In genomic region chr1:213135572-213135971, GRCh38 we compare ENCODE assay signal across 15 cellular contexts.
A peak's percentile ranks its signal among the peaks of the same experiment; 100 is the strongest.
DNase-seq lines count a peak whose midpoint lies in the region; ATAC-seq and TF ChIP-seq lines count a peak whose summit lies in the region.
"Had no signal": no experiment of that assay in that cellular context is flagged by ENCODE, and none has a peak within 500 bp of the region (broad histone marks: within the 10 kb centered on the region; RNA-seq: fewer than 3 reads in every experiment).

No MANE protein-coding gene starts in this region.

- H3K4me3 Mint-ChIP-seq in endodermal cell: no peak overlapping the region

- H3K4me1 Mint-ChIP-seq in endodermal cell: peaks cover 35% of the 10 kb centered on the region

- H3K9me3 Mint-ChIP-seq in endodermal cell: peaks cover 8% of the 10 kb centered on the region

- ATAC-seq in HG02759 (IDR thresholded peaks at IDR 0.05; ENCODE audit: unreplicated experiment): no peak

- peaks cover 24% of the 10 kb centered on the region for H3K36me3 Mint-ChIP-seq in endodermal cell (ENCODE audit: low read depth)

- peaks cover 6% of the 10 kb centered on the region for H3K36me3 ChIP-seq in endodermal cell (ENCODE audit: control insufficient read depth, insufficient read depth, low read length)
- H3K36me3 ChIP-seq: adrenal gland, esophagus squamous epithelium, left ventricle myocardium inferior had no signal

- H3K27ac Mint-ChIP-seq in endodermal cell: peak overlapping the region; percentile 22

- peaks cover 20% of the 10 kb centered on the region for H3K4me1 ChIP-seq in endodermal cell (ENCODE audit: control insufficient read depth, insufficient read depth, low read length)
- H3K4me1 ChIP-seq: esophagus squamous epithelium had no signal

- DNase-seq in AG09309 (ENCODE audit: low read depth) (peak; percentile 7), LHCN-M2 (ENCODE audit: low read depth) (peak; percentile 28), endodermal cell (no peak), medulla oblongata (ENCODE audit: extremely low spot score) (peak; percentile 54), cerebellar cortex (ENCODE audit: low spot score) (no peak), NCI-H774 (lab: John Stamatoyannopoulos, UW) (no peak)
- DNase-seq in activated naive CD4-positive, alpha-beta T cell treated with Interleukin-2 at 50 U/mL for 16 hours: no peak
- DNase-seq: activated CD4-positive, alpha-beta T cell treated with anti-CD3 and anti-CD28 coated beads, Interleukin-2, amount 50 U/mL, for 48 hours; adrenal gland; AML-193; cortex of kidney; esophagus squamous epithelium; left ventricle myocardium inferior; NCI-H187 had no signal

- TF ChIP-seq CTCF in AG09309 (IDR thresholded peaks at IDR 0.05; ENCODE audit: control insufficient read depth, insufficient read depth, low read depth, low read length, missing control alignments): no peak
- TF ChIP-seq CTCF in endodermal cell (conservative IDR thresholded peaks at IDR 0.05): no peak

- H3K27me3 ChIP-seq in endodermal cell (ENCODE audit: control insufficient read depth, insufficient read depth, low read length, poor library complexity, severe bottlenecking): no peaks in the 10 kb centered on the region
- H3K27me3 ChIP-seq: adrenal gland, esophagus squamous epithelium had no signal

- H3K4me3 ChIP-seq in AG09309 (ENCODE audit: control insufficient read depth, low read depth, low read length) (no peak overlapping the region), endodermal cell (ENCODE audit: low read length) (peak overlapping the region; percentile 41)
- H3K4me3 ChIP-seq: adrenal gland, esophagus squamous epithelium, left ventricle myocardium inferior had no signal

- H3K9ac ChIP-seq in endodermal cell (ENCODE audit: extremely low read depth, low read length, poor library complexity, severe bottlenecking): no peak overlapping the region

- H3K27me3 Mint-ChIP-seq in endodermal cell (ENCODE audit: insufficient read depth): no peaks in the 10 kb centered on the region

- peaks cover 20% of the 10 kb centered on the region for H3K9me3 ChIP-seq in endodermal cell (ENCODE audit: control insufficient read depth, low read length)
- H3K9me3 ChIP-seq: adrenal gland, esophagus squamous epithelium had no signal

- H3K27ac ChIP-seq in endodermal cell (ENCODE audit: low read depth, low read length): no peak overlapping the region
- H3K27ac ChIP-seq: adrenal gland, esophagus squamous epithelium, left ventricle myocardium inferior had no signal

Comparison
In these comparisons a context has a peak if more than half of its experiments do, and no peak if none do; other contexts are left out.
1. DNase-seq: peak in AG09309 (single experiment), LHCN-M2 (single experiment) and medulla oblongata (single experiment); none in endodermal cell (single experiment), cerebellar cortex (single experiment), activated naive CD4-positive, alpha-beta T cell treated with Interleukin-2 at 50 U/mL for 16 hours (single experiment) and NCI-H774 (single experiment).